1 cellular context compared by ENCODE assay signal in the genomic region with DNA sequence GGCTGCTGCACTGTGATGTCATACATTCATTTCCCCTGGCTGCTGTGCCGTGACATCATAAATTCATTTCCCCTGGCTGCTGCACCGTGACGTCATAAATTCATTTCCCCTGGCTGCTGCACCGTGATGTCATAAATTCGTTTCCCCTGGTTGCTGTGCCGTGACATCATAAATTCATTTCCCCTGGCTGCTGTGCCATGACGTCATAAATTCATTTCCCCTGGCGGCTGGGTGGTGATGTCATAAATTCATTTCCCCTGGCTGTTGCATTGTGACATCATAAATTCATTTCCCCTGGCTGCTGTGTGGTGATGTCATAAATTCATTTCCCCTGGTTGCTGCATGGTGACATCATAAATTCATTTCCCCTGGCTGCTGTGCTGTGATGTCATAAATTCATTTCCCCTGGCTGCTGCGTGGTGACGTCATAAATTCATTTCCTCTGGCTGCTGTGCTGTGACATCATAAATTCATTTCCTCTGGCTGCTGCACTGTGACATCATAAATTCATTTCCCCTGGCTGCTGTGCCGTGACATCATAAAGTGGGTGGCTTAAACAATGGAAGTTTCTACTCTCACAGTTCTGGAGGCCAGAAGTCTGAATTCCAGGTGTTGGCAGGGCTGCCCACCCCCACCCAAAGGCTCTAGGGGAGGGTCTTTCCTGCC.
TF ChIP-seq lines count a peak whose summit lies in the region.

No MANE protein-coding gene starts in this region.

TF ChIP-seq in endothelial cell of umbilical vein, 7 proteins besides CTCF, POLR2A, EP300 and RAD21 (continued from another document):
- TF ChIP-seq, protein P1, sequence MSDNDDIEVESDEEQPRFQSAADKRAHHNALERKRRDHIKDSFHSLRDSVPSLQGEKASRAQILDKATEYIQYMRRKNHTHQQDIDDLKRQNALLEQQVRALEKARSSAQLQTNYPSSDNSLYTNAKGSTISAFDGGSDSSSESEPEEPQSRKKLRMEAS (IDR thresholded peaks at IDR 0.05; ENCODE audit: insufficient read depth, insufficient read length) = no peak
- TF ChIP-seq EZH2 (IDR thresholded peaks at IDR 0.05; ENCODE audit: borderline replicate concordance, low read depth, low read length, severe bottlenecking) = no peak
- no peak for TF ChIP-seq GATA2 (IDR thresholded peaks at IDR 0.05; ENCODE audit: insufficient read depth, insufficient read length, low read depth, low read length)
- no peak for TF ChIP-seq FOS (IDR thresholded peaks at IDR 0.05; ENCODE audit: borderline replicate concordance, insufficient read depth, low read length)
TF ChIP-seq in endothelial cell of umbilical vein: peak in this region for 1.
